1 cellular context compared by ENCODE assay signal in the genomic region with DNA sequence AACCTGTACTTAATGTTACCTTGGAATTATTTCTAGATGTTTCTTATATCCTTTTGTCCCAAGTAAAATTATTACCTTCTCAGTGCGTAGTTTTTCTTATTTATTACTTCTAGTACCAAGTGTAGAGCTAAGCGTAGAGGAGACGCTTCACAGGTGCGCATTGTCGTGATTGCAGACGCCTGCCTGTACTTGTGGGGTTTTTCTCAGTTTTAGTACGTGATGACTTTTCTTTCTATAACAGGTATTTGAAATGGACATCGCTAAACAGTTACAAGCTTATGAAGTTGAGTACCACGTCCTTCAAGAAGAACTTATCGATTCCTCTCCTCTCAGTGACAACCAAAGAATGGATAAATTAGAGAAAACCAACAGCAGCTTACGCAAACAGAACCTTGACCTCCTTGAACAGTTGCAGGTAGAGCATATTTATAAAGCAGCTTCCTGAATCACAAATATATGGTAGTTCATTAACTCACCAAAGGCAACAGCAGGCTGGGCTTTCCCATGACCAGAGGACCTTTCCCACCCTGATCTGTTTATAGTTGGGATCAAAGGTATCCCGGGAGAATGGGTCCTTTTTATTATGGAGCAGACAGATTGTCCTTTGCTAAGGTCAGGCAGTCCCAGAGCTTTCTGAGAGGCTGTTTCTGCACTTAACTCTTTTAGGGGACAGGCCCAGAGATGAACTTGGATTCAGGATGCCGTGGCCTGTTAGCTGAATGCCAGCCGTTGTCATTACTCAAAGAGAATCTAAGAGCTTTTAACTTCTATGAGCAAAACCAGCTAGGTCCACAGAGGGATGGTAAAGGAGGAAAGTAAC.
TF ChIP-seq lines count a peak whose summit lies in the region.

No MANE protein-coding gene starts in this region.

TF ChIP-seq in HepG2, 621 proteins besides CTCF, POLR2A, EP300 and RAD21 (continued from another document and continues in another):
- TF ChIP-seq, protein P1, sequence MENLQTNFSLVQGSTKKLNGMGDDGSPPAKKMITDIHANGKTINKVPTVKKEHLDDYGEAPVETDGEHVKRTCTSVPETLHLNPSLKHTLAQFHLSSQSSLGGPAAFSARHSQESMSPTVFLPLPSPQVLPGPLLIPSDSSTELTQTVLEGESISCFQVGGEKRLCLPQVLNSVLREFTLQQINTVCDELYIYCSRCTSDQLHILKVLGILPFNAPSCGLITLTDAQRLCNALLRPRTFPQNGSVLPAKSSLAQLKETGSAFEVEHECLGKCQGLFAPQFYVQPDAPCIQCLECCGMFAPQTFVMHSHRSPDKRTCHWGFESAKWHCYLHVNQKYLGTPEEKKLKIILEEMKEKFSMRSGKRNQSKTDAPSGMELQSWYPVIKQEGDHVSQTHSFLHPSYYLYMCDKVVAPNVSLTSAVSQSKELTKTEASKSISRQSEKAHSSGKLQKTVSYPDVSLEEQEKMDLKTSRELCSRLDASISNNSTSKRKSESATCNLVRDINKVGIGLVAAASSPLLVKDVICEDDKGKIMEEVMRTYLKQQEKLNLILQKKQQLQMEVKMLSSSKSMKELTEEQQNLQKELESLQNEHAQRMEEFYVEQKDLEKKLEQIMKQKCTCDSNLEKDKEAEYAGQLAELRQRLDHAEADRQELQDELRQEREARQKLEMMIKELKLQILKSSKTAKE (CRISPR knock-in tag; IDR thresholded peaks at IDR 0.05; ENCODE audit: borderline replicate concordance) = peak; percentile 95
- TF ChIP-seq HNRNPK (IDR thresholded peaks at IDR 0.05; ENCODE audit: low read depth, low read length, poor library complexity, severe bottlenecking) (no peak), MXD4 (CRISPR knock-in tag; IDR thresholded peaks at IDR 0.05) (no peak), FOXP1 (IDR thresholded peaks at IDR 0.05) (peak; percentile 58; the same call in 1 of the 2 replicates), FOXP1 (CRISPR knock-in tag; IDR thresholded peaks at IDR 0.05) (peak; percentile 97), ZNF253 (CRISPR knock-in tag; IDR thresholded peaks at IDR 0.05; ENCODE audit: borderline replicate concordance) (no peak), FOXK2 (IDR thresholded peaks at IDR 0.05) (peak; percentile 83; the same call in 1 of the 2 replicates), ZNF674 (CRISPR knock-in tag; IDR thresholded peaks at IDR 0.05; ENCODE audit: low read depth) (no peak), XBP1 (CRISPR knock-in tag; IDR thresholded peaks at IDR 0.05) (no peak; the same call in 1 of the 2 replicates), REPIN1 (CRISPR knock-in tag; IDR thresholded peaks at IDR 0.05; ENCODE audit: borderline replicate concordance, low read depth) (peak; percentile 28; the same call in 1 of the 2 replicates), MEF2D (CRISPR knock-in tag; IDR thresholded peaks at IDR 0.05) (peak; percentile 99), REXO4 (CRISPR knock-in tag; IDR thresholded peaks at IDR 0.05; ENCODE audit: borderline replicate concordance) (no peak), MIER3 (CRISPR knock-in tag; IDR thresholded peaks at IDR 0.05; ENCODE audit: borderline replicate concordance) (peak; percentile 99), MYC (CRISPR knock-in tag; IDR thresholded peaks at IDR 0.05; ENCODE audit: borderline replicate concordance) (no peak), LBX2 (CRISPR knock-in tag; IDR thresholded peaks at IDR 0.05; ENCODE audit: borderline replicate concordance) (no peak), MAZ (IDR thresholded peaks at IDR 0.05; ENCODE audit: borderline replicate concordance, low read depth, low read length) (no peak), MAZ (CRISPR knock-in tag; IDR thresholded peaks at IDR 0.05; ENCODE audit: low read depth) (0 out of 2 replicates have a peak, but pooled peaks have one; percentile 48), ZNF557 (CRISPR knock-in tag; IDR thresholded peaks at IDR 0.05) (0 out of 2 replicates have a peak, but pooled peaks have one; percentile 26), DR1 (CRISPR knock-in tag; IDR thresholded peaks at IDR 0.05) (no peak; the same call in 1 of the 2 replicates), ZNF10 (CRISPR knock-in tag; IDR thresholded peaks at IDR 0.05; ENCODE audit: borderline replicate concordance, low read depth) (no peak), POGZ (CRISPR knock-in tag; IDR thresholded peaks at IDR 0.05) (peak; percentile 82), U2AF2 (IDR thresholded peaks at IDR 0.05; ENCODE audit: low read depth, low read length) (no peak), KIAA2018 (CRISPR knock-in tag; IDR thresholded peaks at IDR 0.05; ENCODE audit: borderline replicate concordance) (peak; percentile 81; the same call in 1 of the 2 replicates), ZNF619 (CRISPR knock-in tag; IDR thresholded peaks at IDR 0.05) (no peak), ZNF138 (CRISPR knock-in tag; IDR thresholded peaks at IDR 0.05; ENCODE audit: low read depth) (no peak), ZNF530 (CRISPR knock-in tag; IDR thresholded peaks at IDR 0.05; ENCODE audit: low read depth) (no peak), MATR3 (CRISPR knock-in tag; IDR thresholded peaks at IDR 0.05) (no peak), PHF21A (CRISPR knock-in tag; IDR thresholded peaks at IDR 0.05) (peak; percentile 99), MLX (CRISPR knock-in tag; IDR thresholded peaks at IDR 0.05) (peak; percentile 92), CREM (IDR thresholded peaks at IDR 0.05) (peak; percentile 99), CREM (CRISPR knock-in tag; IDR thresholded peaks at IDR 0.05) (no peak), MBNL3 (CRISPR knock-in tag; conservative IDR thresholded peaks at IDR 0.05) (no peak), ASH2L (IDR thresholded peaks at IDR 0.05; ENCODE audit: insufficient read length, low read depth, low read length) (peak; percentile 90), TEAD2 (CRISPR knock-in tag; IDR thresholded peaks at IDR 0.05) (no peak), ZSCAN21 (CRISPR knock-in tag; IDR thresholded peaks at IDR 0.05; ENCODE audit: borderline replicate concordance) (0 out of 2 replicates have a peak, but pooled peaks have one; percentile 22), ZNF33B (CRISPR knock-in tag; IDR thresholded peaks at IDR 0.05) (no peak), THYN1 (CRISPR knock-in tag; IDR thresholded peaks at IDR 0.05; ENCODE audit: borderline replicate concordance, low read depth) (no peak)
- TF ChIP-seq, protein P2, sequence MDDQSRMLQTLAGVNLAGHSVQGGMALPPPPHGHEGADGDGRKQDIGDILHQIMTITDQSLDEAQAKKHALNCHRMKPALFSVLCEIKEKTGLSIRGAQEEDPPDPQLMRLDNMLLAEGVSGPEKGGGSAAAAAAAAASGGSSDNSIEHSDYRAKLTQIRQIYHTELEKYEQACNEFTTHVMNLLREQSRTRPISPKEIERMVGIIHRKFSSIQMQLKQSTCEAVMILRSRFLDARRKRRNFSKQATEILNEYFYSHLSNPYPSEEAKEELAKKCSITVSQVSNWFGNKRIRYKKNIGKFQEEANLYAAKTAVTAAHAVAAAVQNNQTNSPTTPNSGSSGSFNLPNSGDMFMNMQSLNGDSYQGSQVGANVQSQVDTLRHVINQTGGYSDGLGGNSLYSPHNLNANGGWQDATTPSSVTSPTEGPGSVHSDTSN (CRISPR knock-in tag; IDR thresholded peaks at IDR 0.05; ENCODE audit: borderline replicate concordance) = no peak
- TF ChIP-seq, protein P3, sequence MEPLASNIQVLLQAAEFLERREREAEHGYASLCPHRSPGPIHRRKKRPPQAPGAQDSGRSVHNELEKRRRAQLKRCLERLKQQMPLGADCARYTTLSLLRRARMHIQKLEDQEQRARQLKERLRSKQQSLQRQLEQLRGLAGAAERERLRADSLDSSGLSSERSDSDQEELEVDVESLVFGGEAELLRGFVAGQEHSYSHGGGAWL (CRISPR knock-in tag; IDR thresholded peaks at IDR 0.05) = no peak
- TF ChIP-seq, protein P4, sequence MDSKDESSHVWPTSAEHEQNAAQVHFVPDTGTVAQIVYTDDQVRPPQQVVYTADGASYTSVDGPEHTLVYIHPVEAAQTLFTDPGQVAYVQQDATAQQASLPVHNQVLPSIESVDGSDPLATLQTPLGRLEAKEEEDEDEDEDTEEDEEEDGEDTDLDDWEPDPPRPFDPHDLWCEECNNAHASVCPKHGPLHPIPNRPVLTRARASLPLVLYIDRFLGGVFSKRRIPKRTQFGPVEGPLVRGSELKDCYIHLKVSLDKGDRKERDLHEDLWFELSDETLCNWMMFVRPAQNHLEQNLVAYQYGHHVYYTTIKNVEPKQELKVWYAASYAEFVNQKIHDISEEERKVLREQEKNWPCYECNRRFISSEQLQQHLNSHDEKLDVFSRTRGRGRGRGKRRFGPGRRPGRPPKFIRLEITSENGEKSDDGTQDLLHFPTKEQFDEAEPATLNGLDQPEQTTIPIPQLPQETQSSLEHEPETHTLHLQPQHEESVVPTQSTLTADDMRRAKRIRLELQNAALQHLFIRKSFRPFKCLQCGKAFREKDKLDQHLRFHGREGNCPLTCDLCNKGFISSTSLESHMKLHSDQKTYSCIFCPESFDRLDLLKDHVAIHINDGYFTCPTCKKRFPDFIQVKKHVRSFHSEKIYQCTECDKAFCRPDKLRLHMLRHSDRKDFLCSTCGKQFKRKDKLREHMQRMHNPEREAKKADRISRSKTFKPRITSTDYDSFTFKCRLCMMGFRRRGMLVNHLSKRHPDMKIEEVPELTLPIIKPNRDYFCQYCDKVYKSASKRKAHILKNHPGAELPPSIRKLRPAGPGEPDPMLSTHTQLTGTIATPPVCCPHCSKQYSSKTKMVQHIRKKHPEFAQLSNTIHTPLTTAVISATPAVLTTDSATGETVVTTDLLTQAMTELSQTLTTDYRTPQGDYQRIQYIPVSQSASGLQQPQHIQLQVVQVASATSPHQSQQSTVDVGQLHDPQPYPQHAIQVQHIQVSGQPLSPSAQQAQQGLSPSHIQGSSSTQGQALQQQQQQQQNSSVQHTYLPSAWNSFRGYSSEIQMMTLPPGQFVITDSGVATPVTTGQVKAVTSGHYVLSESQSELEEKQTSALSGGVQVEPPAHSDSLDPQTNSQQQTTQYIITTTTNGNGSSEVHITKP (CRISPR knock-in tag; IDR thresholded peaks at IDR 0.05; ENCODE audit: low read depth) = no peak; the same call in 1 of the 2 replicates
- TF ChIP-seq, protein P5, sequence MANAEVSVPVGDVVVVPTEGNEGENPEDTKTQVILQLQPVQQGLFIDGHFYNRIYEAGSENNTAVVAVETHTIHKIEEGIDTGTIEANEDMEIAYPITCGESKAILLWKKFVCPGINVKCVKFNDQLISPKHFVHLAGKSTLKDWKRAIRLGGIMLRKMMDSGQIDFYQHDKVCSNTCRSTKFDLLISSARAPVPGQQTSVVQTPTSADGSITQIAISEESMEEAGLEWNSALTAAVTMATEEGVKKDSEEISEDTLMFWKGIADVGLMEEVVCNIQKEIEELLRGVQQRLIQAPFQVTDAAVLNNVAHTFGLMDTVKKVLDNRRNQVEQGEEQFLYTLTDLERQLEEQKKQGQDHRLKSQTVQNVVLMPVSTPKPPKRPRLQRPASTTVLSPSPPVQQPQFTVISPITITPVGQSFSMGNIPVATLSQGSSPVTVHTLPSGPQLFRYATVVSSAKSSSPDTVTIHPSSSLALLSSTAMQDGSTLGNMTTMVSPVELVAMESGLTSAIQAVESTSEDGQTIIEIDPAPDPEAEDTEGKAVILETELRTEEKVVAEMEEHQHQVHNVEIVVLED (CRISPR knock-in tag; IDR thresholded peaks at IDR 0.05; ENCODE audit: borderline replicate concordance) = peak; percentile 33; the same call in 1 of the 2 replicates
